Comparison of ENCODE assay signal across 22 cellular contexts in genomic region chr2:31237348-31238017, GRCh38. TPM values are rescaled to one million over a fixed set of nuclear protein-coding genes. Genes with fewer than 3 reads are reported as not detected.
A peak's percentile ranks its signal among the peaks of the same experiment; 100 is the strongest.
DNase-seq lines count a peak whose midpoint lies in the region; ATAC-seq and TF ChIP-seq lines count a peak whose summit lies in the region.
"Had no signal": no experiment of that assay in that cellular context is flagged by ENCODE, and none has a peak within 500 bp of the region (broad histone marks: within the 10 kb centered on the region; RNA-seq: fewer than 3 reads in every experiment).

No MANE protein-coding gene starts in this region.

- no peak overlapping the region for H3K9ac ChIP-seq in H9 (ENCODE audit: extremely low read depth, insufficient read length, low read length)

- peak overlapping the region in 9 of 10 donors; percentile 43 to 96 (median 86) for H3K27ac ChIP-seq in heart right ventricle
- no peak overlapping the region for H3K27ac ChIP-seq in right cardiac atrium (ENCODE audit: low read length)
- H3K27ac ChIP-seq in OCI-LY7 (ENCODE audit: low read depth, low read length, poor library complexity, severe bottlenecking), result no peak overlapping the region
- H3K27ac ChIP-seq in H9 (ENCODE audit: insufficient read length, low read depth, low read length), result no peak overlapping the region
- H3K27ac ChIP-seq: A549 had no signal

- H3K79me2 ChIP-seq in OCI-LY7 (ENCODE audit: insufficient read depth, low read depth, low read length) (no peaks in the 10 kb centered on the region), H9 (ENCODE audit: insufficient read depth, low read length) (no peaks in the 10 kb centered on the region)

- H4K5ac ChIP-seq in H9 (ENCODE audit: insufficient read length, low read depth, low read length), result no peak overlapping the region

- H3K4me3 Mint-ChIP-seq in type B pancreatic cell, result no peak overlapping the region
- no peak overlapping the region for H3K4me3 Mint-ChIP-seq in H9
- H3K4me3 Mint-ChIP-seq: GM23338 had no signal

- H3K9me3 Mint-ChIP-seq in type B pancreatic cell, result no peaks in the 10 kb centered on the region
- no peaks in the 10 kb centered on the region for H3K9me3 Mint-ChIP-seq in H9
- H3K9me3 Mint-ChIP-seq: GM23338 had no signal

- no peak overlapping the region for H4K8ac ChIP-seq in H9 (replicated peaks; ENCODE audit: insufficient read length, low read depth, low read length)

- H3K4me1 Mint-ChIP-seq in type B pancreatic cell (ENCODE audit: unreplicated experiment) (peaks cover 24% of the 10 kb centered on the region), H9 (peaks cover 19 to 22% of the 10 kb centered on the region in 2 experiments)

- DNase-seq in heart right ventricle (no peak), right cardiac atrium (no peak), OCI-LY7 (ENCODE audit: low spot score) (no peak), foreskin fibroblast (no peak), type B pancreatic cell (ENCODE audit: extremely low spot score, unreplicated experiment) (peak; percentile 11), H9 (no peak), anterior cingulate cortex (lab: John Stamatoyannopoulos, UW) (no peak)
- DNase-seq: BE2C, DMS53, GF-D8, IMR-90, NCI-H1417, NCI-H1694 treated with DMSO at 0.1 percent for 48 hours, NCI-H2081 treated with DMSO at 0.1 percent for 48 hours, NCI-H446 treated with DMSO at 0.1 percent for 48 hours, NCI-H526 treated with DMSO at 0.1 percent for 48 hours, PC-3, SHP77 treated with DMSO at 0.1 percent for 48 hours had no signal

- no peak overlapping the region for H2BK12ac ChIP-seq in H9 (ENCODE audit: insufficient read length, low read depth, low read length)

- H3K23me2 ChIP-seq in H9 (ENCODE audit: insufficient read length, low read depth, low read length, poor library complexity, severe bottlenecking), result peaks cover 5% of the 10 kb centered on the region

- POLR2A ChIA-PET in OCI-LY7 (lab: Charles Lee), result interaction anchor here (0.8 to 1.4 kb wide), 3 partner anchors 15 to 19 kb away, joined by 3 to 4 read pairs (median 3); no protein-coding TSS in a partner anchor

- no peak overlapping the region for H2BK120ac ChIP-seq in H9 (ENCODE audit: low read depth, low read length, poor library complexity, severe bottlenecking)

- no peaks in the 10 kb centered on the region for H3K27me3 Mint-ChIP-seq in type B pancreatic cell
- peaks cover 11% of the 10 kb centered on the region for H3K27me3 Mint-ChIP-seq in H9 (ENCODE audit: low read depth)

- no peaks in the 10 kb centered on the region for H3K9me2 ChIP-seq in OCI-LY7 (ENCODE audit: insufficient read depth, low read length)

- H3K27me3 ChIP-seq in heart right ventricle (no peaks in the 10 kb centered on the region), right cardiac atrium (ENCODE audit: control insufficient read depth, insufficient read depth) (no peaks in the 10 kb centered on the region), H9 (ENCODE audit: insufficient read depth, low read length) (peaks cover 4% of the 10 kb centered on the region; the same call in 1 of the 2 replicates)
- H3K27me3 ChIP-seq: BE2C had no signal

- ATAC-seq in heart right ventricle (no peak), right cardiac atrium (no peak)
- ATAC-seq: A549, GM23338, HCT116, PC-3 had no signal

- H4K20me1 ChIP-seq in OCI-LY7 (ENCODE audit: insufficient read depth, low read length), result no peaks in the 10 kb centered on the region
- peaks cover 3% of the 10 kb centered on the region for H4K20me1 ChIP-seq in H9 (ENCODE audit: control insufficient read depth, insufficient read depth, insufficient read length)

- H4K91ac ChIP-seq in H9 (ENCODE audit: insufficient read length, low read depth, low read length), result no peak overlapping the region

- intact Hi-C loops in heart right ventricle (cut with DNase I) (loop anchor here in 3 of 10 donors (5.0 to 10.0 kb wide), 3 partner anchors 35 to 1093 kb away; partner anchors contain the start of gene YPEL5 (in 1 of the 3)), right cardiac atrium (cut with DNase I) (no loop called here), OCI-LY7 (cut with micrococcal nuclease; ENCODE audit: unreplicated experiment) (no loop called here)

- H2AK5ac ChIP-seq in H9 (ENCODE audit: insufficient read length, low read length), result no peak overlapping the region

- no peak overlapping the region for H2BK20ac ChIP-seq in H9 (ENCODE audit: low read depth, low read length, poor library complexity, severe bottlenecking)

- H3K23ac ChIP-seq in H9 (ENCODE audit: insufficient read length, low read depth, low read length), result no peak overlapping the region

- H3K4ac ChIP-seq in H9 (ENCODE audit: low read depth, low read length), result no peak overlapping the region

- H3K4me2 ChIP-seq in OCI-LY7 (ENCODE audit: low read length), result no peak overlapping the region
- H3K4me2 ChIP-seq in H9 (ENCODE audit: insufficient read depth, insufficient read length, low read length), result no peak overlapping the region
- H3K4me2 ChIP-seq: A549, GM23338 had no signal

- BruUV-seq in OCI-LY7 (replicated peaks; lab: Mats Ljungman, UMichigan), result TSS peak; percentile 28

- H3K36me3 Mint-ChIP-seq in type B pancreatic cell, result peaks cover 4% of the 10 kb centered on the region
- peaks cover 0 to 1% (median 0%) of the 10 kb centered on the region in 3 experiments; a peak in 2 of 7 replicates for H3K36me3 Mint-ChIP-seq in H9 (ENCODE audit: insufficient read depth in 1 of 3, low read depth in 3 of 3)

- H3K79me1 ChIP-seq in H9 (ENCODE audit: insufficient read depth, low read depth, low read length, poor library complexity, severe bottlenecking), result no peaks in the 10 kb centered on the region

- peaks cover 16 to 98% (median 76%) of the 10 kb centered on the region in 9 donors for H3K4me1 ChIP-seq in heart right ventricle
- peaks cover 21% of the 10 kb centered on the region for H3K4me1 ChIP-seq in right cardiac atrium (ENCODE audit: control insufficient read depth, insufficient read depth, low read length)
- peaks cover 52% of the 10 kb centered on the region for H3K4me1 ChIP-seq in OCI-LY7 (ENCODE audit: insufficient read depth, low read length, poor library complexity, severe bottlenecking)
- H3K4me1 ChIP-seq in H9 (ENCODE audit: insufficient read depth, low read length), result 0 out of 2 replicates have a peak, but pooled peaks cover 3% of the 10 kb centered on the region
- H3K4me1 ChIP-seq: BE2C had no signal

- H3K14ac ChIP-seq in H9 (ENCODE audit: insufficient read depth, low read length), result no peak overlapping the region

- H3T11ph ChIP-seq in H9 (ENCODE audit: low read length), result no peak overlapping the region

- H3K36me3 ChIP-seq in heart right ventricle (no peaks in the 10 kb centered on the region), OCI-LY7 (ENCODE audit: insufficient read depth, low read length) (no peaks in the 10 kb centered on the region)
- H3K36me3 ChIP-seq: BE2C had no signal

- no peak overlapping the region for H3K18ac ChIP-seq in H9 (ENCODE audit: insufficient read length, low read depth, low read length)

- WGBS in heart right ventricle, 2 donors, result 89 to 97% methylated on average over 9 of the region's 9 CpGs
- WGBS in right cardiac atrium, result 98% methylated on average over 9 of the region's 9 CpGs
- WGBS in H9 (ENCODE audit: extremely low coverage, insufficient read length, low lambda C conversion rate), result no CpG with 5 or more reads among the region's 9 CpGs

- CTCF ChIA-PET in OCI-LY7 (lab: Charles Lee; ENCODE audit: unreplicated experiment), result no interaction called here

- no peak overlapping the region for H3K27ac Mint-ChIP-seq in type B pancreatic cell
- no peak overlapping the region for H3K27ac Mint-ChIP-seq in H9
- H3K27ac Mint-ChIP-seq: GM23338 had no signal

- H2BK5ac ChIP-seq in H9 (ENCODE audit: insufficient read length, low read length), result no peak overlapping the region

- H2BK15ac ChIP-seq in H9 (ENCODE audit: low read depth, low read length), result no peak overlapping the region

- no peaks in the 10 kb centered on the region for H3K9me3 ChIP-seq in heart right ventricle
- H3K9me3 ChIP-seq in right cardiac atrium (ENCODE audit: control insufficient read depth, low read length), result no peaks in the 10 kb centered on the region
- no peaks in the 10 kb centered on the region for H3K9me3 ChIP-seq in OCI-LY7 (ENCODE audit: low read length)
- no peaks in the 10 kb centered on the region for H3K9me3 ChIP-seq in H9 (ENCODE audit: control insufficient read depth, low read depth, low read length)
- H3K9me3 ChIP-seq: A549, BE2C had no signal

- TF ChIP-seq CTCF in heart right ventricle (IDR thresholded peaks at IDR 0.05) (no peak), OCI-LY7 (conservative IDR thresholded peaks at IDR 0.05; ENCODE audit: low read length) (no peak), foreskin fibroblast (IDR thresholded peaks at IDR 0.05; ENCODE audit: low read depth, low read length) (no peak), type B pancreatic cell (conservative IDR thresholded peaks at IDR 0.05) (no peak), H9 (conservative IDR thresholded peaks at IDR 0.05) (no peak)

- H3K4me3 ChIP-seq in heart right ventricle (no peak overlapping the region), right cardiac atrium (ENCODE audit: low read length) (no peak overlapping the region), OCI-LY7 (ENCODE audit: low read depth, low read length, poor library complexity, severe bottlenecking) (no peak overlapping the region), foreskin fibroblast (ENCODE audit: low read depth in 1 of 2, low read length in 2 of 2) (peak overlapping the region; percentile 25 to 26)
- H3K4me3 ChIP-seq: A549, GM23338 had no signal

- no peak overlapping the region for H2AFZ ChIP-seq in OCI-LY7 (ENCODE audit: low read length)
- H2AFZ ChIP-seq in H9 (ENCODE audit: low read length), result no peak overlapping the region
- H2AFZ ChIP-seq: GM23338 had no signal

- H3K56ac ChIP-seq in H9 (ENCODE audit: insufficient read length, low read depth, low read length), result no peak overlapping the region

RNA-seq across cellular contexts. Expression of gene EHD3, which starts 3.5 kb away (rescaled TPM):
- total RNA-seq in heart right ventricle (10 to 100 TPM; 12.5 to 40.9 (median 26.5) TPM), right cardiac atrium (10 to 100 TPM in 3 of 4 donors, 1 to 10 TPM in 1; 9.5 to 13.3 (median 10.9) TPM), OCI-LY7 (2022) (2.5 and 3.4 TPM in 2 replicates), type B pancreatic cell (ENCODE audit: low replicate concordance) (5.3 and 8.9 TPM in 2 replicates), H9 (2021) (8.3 TPM in 2 replicates)
- polyA plus RNA-seq in heart right ventricle (1 to 10 TPM; 5.3 to 7.9 TPM), right cardiac atrium (7.4 TPM)
- total RNA-seq in OCI-LY7 (2014; rRNA removed; shearing (Covaris generic)), result 0.73 and 0.98 TPM in 2 replicates

RNA-seq across cellular contexts. Expression of gene CAPN14, which starts 20.2 kb away (rescaled TPM):
- under 1 TPM in 9 of 10 donors, not detected in 1; 0.08 to 0.46 (median 0.25) TPM for total RNA-seq in heart right ventricle
- under 1 TPM; 0.09 to 0.37 TPM for polyA plus RNA-seq in heart right ventricle
- total RNA-seq in right cardiac atrium, result under 1 TPM; 0.08 to 0.18 (median 0.10) TPM
- 0.07 TPM for polyA plus RNA-seq in right cardiac atrium
- 1.4 and 1.7 TPM in 2 replicates for total RNA-seq in OCI-LY7 (2014; rRNA removed; shearing (Covaris generic))
- total RNA-seq in OCI-LY7 (2022), result 2.7 and 4.0 TPM in 2 replicates
- 0.12 and 0.39 TPM in 2 replicates for total RNA-seq in type B pancreatic cell (ENCODE audit: low replicate concordance)
- 0.07 and 0.09 TPM in 2 replicates for total RNA-seq in H9 (2021)
- total RNA-seq: GM23338, MCF 10A, PC-3 had no signal

Comparison
In these comparisons a context has a peak if more than half of its experiments do, and no peak if none do; other contexts are left out.
1. H3K27ac ChIP-seq: peak in heart right ventricle (9 of 10); none in right cardiac atrium (single experiment), OCI-LY7 (single experiment) and H9 (single experiment).
2. H3K4me3 ChIP-seq: peak in foreskin fibroblast (2 of 2); none in heart right ventricle (0 of 10), right cardiac atrium (single experiment) and OCI-LY7 (single experiment).